14 cellular contexts compared by ENCODE assay signal in genomic region chr3:14204605-14205284, GRCh38. TPM values are rescaled to one million over a fixed set of nuclear protein-coding genes. Genes with fewer than 3 reads are reported as not detected.
DNase-seq lines count a peak whose midpoint lies in the region; ATAC-seq, FAIRE-seq and TF ChIP-seq lines count a peak whose summit lies in the region.
"Had no signal": no experiment of that assay in that cellular context is flagged by ENCODE, and none has a peak within 500 bp of the region (broad histone marks: within the 10 kb centered on the region; RNA-seq: fewer than 3 reads in every experiment).

No MANE protein-coding gene starts in this region.

- no peak for TF ChIP-seq POLR2A in endothelial cell of umbilical vein (IDR thresholded peaks at IDR 0.05; ENCODE audit: low read depth, low read length)
- TF ChIP-seq POLR2A in testis (IDR thresholded peaks at IDR 0.05): no peak

- 65 to 66% methylated on average over 10 of the region's 10 CpGs for WGBS in testis, 2 donors

- FAIRE-seq in endothelial cell of umbilical vein (lab: Jason Lieb, UNC): no peak

- H3K4me2 ChIP-seq in endothelial cell of umbilical vein (ENCODE audit: insufficient read depth, low read length): no peak overlapping the region

- H3K4me1 ChIP-seq in ACC112 (ENCODE audit: control insufficient read depth, insufficient read depth, low read length, unreplicated experiment) (peaks cover 54% of the 10 kb centered on the region), endothelial cell of umbilical vein (ENCODE audit: control insufficient read depth, extremely low read depth, insufficient read depth, low read length) (peaks cover 2% of the 10 kb centered on the region), mucosa of descending colon (ENCODE audit: low read depth) (peaks cover 14% of the 10 kb centered on the region), testis (peaks cover 28% of the 10 kb centered on the region)

- CTCF ChIA-PET in endothelial cell of umbilical vein (lab: Charles Lee): interaction anchor here (0.8 to 5.1 kb wide), 24 partner anchors 8 to 576 kb away, joined by 3 to 168 read pairs (median 16); partner anchors contain the start of gene CCDC174

- H3K36me3 ChIP-seq in ACC112 (ENCODE audit: insufficient read depth, low read length) (no peaks in the 10 kb centered on the region), endothelial cell of umbilical vein (ENCODE audit: control insufficient read depth in 2 of 2, extremely low read depth in 1 of 2, insufficient read depth in 2 of 2, low read length in 2 of 2) (no peaks in the 10 kb centered on the region), mucosa of descending colon (ENCODE audit: low read depth) (no peaks in the 10 kb centered on the region), testis (ENCODE audit: low read depth, missing control alignments) (no peaks in the 10 kb centered on the region)

- peak; percentile 93 for DNase-seq in NOMO-1 treated with DMSO at 0.1 percent for 48 hours (lab: John Stamatoyannopoulos, UW; ENCODE audit: unreplicated experiment)
- DNase-seq in endothelial cell of umbilical vein (ENCODE audit: low read depth, low spot score): peak; percentile 14
- DNase-seq in mucosa of descending colon: peak in 1 of 3 donors; percentile 42
- no peak for DNase-seq in stimulated activated naive CD4-positive, alpha-beta T cell (lab: John Stamatoyannopoulos, UW)
- DNase-seq in stimulated activated naive CD8-positive, alpha-beta T cell treated with anti-CD3 and anti-CD28 coated beads, Interleukin-15, Interleukin-2, amounts not matched to agents 100 U/mL and 50 U/mL, for 24 hours: no peak
- no peak for DNase-seq in testis
- DNase-seq in COLO829 (ENCODE audit: low spot score): no peak
- DNase-seq: activated CD4-positive, CD25-positive, alpha-beta regulatory T cell; activated naive CD4-positive, alpha-beta T cell treated with Interleukin-2 at 50 U/mL for 16 hours; endodermal cell; islet precursor cell; retina; stimulated activated CD8-positive, alpha-beta memory T cell treated with anti-CD3 and anti-CD28 coated beads, Interleukin-4, amount 100 ng/mL, for 48 hours had no signal

- H3K27ac ChIP-seq in ACC112 (ENCODE audit: low read depth, low read length) (peak overlapping the region; percentile 33), endothelial cell of umbilical vein (ENCODE audit: insufficient read depth, low read depth, low read length) (no peak overlapping the region), testis (no peak overlapping the region)

- H3K79me2 ChIP-seq in ACC112 (ENCODE audit: control insufficient read depth, insufficient read depth, low read length, unreplicated experiment) (no peaks in the 10 kb centered on the region), endothelial cell of umbilical vein (ENCODE audit: control insufficient read depth, insufficient read depth, low read length) (no peaks in the 10 kb centered on the region)

- H4K20me1 ChIP-seq in endothelial cell of umbilical vein (replicated peaks; ENCODE audit: control insufficient read depth, extremely low read depth, insufficient read depth, low read length): no peaks in the 10 kb centered on the region

- dilution Hi-C loops in endothelial cell of umbilical vein (cut with MboI; ENCODE audit: extremely low pct_ligation_motif_present, low sequenced_read_pairs): no loop called here

- no peaks in the 10 kb centered on the region for H3K9me3 ChIP-seq in endothelial cell of umbilical vein (replicated peaks; ENCODE audit: control insufficient read depth, insufficient read depth, low read length)
- H3K9me3 ChIP-seq in mucosa of descending colon: no peaks in the 10 kb centered on the region
- no peaks in the 10 kb centered on the region for H3K9me3 ChIP-seq in testis

- H2AFZ ChIP-seq in ACC112 (ENCODE audit: low read length, unreplicated experiment) (peak overlapping the region; percentile 21), endothelial cell of umbilical vein (ENCODE audit: low read depth, low read length) (no peak overlapping the region)

- intact Hi-C loops in endothelial cell of umbilical vein (cut with micrococcal nuclease) (loop anchor here (5.0 kb wide), 1 partner anchor 198 kb away; the partner anchor contains the start of gene SLC6A6), mucosa of descending colon (cut with DNase I, micrococcal nuclease) (loop anchor here in 1 of 2 donors (5.0 kb wide), 1 partner anchor 268 kb away; no protein-coding TSS in a partner anchor), testis (cut with DNase I; ENCODE audit: low total_unique reads) (loop anchor here (10.0 kb wide), 1 partner anchor 260 kb away; no protein-coding TSS in a partner anchor)

- POLR2A ChIA-PET in endothelial cell of umbilical vein (lab: Charles Lee): interaction anchor here (0.5 kb wide), 1 partner anchor 14 kb away, joined by 3 read pairs; no protein-coding TSS in a partner anchor

- TF ChIP-seq CTCF in endothelial cell of umbilical vein (IDR thresholded peaks at IDR 0.05; ENCODE audit: extremely low read depth in 1 of 2, insufficient read depth in 1 of 2, low read depth in 1 of 2, low read length in 2 of 2) (no peak), mucosa of descending colon (IDR thresholded peaks at IDR 0.05) (no peak), testis (IDR thresholded peaks at IDR 0.05) (no peak)

- peak; percentile 74 for ATAC-seq in mucosa of descending colon
- ATAC-seq in stimulated activated naive CD8-positive, alpha-beta T cell treated with anti-CD3 and anti-CD28 coated beads, Interleukin-15, Interleukin-2, amounts not matched to agents 100 U/mL and 50 U/mL, for 24 hours: no peak

- H3K4me3 ChIP-seq in ACC112 (ENCODE audit: low read depth, low read length) (no peak overlapping the region), endothelial cell of umbilical vein (replicated peaks in 1 of 3; ENCODE audit: insufficient read depth in 1 of 3, low read depth in 1 of 3, low read length in 3 of 3) (no peak overlapping the region), mucosa of descending colon (no peak overlapping the region), testis (no peak overlapping the region)

- no TSS peak for BruUV-seq in endothelial cell of umbilical vein (replicated peaks; lab: Mats Ljungman, UMichigan)

- H3K9me1 ChIP-seq in endothelial cell of umbilical vein (replicated peaks; ENCODE audit: control insufficient read depth, extremely low read depth, insufficient read depth, low read length): no peaks in the 10 kb centered on the region

- H3K9ac ChIP-seq in endothelial cell of umbilical vein (replicated peaks; ENCODE audit: extremely low read depth, insufficient read depth, low read length): no peak overlapping the region

- H3K27me3 ChIP-seq in ACC112 (ENCODE audit: insufficient read depth, low read length) (no peaks in the 10 kb centered on the region), endothelial cell of umbilical vein (ENCODE audit: control insufficient read depth in 2 of 2, insufficient read depth in 2 of 2, low read length in 2 of 2) (no peaks in the 10 kb centered on the region), testis (no peaks in the 10 kb centered on the region)

TF ChIP-seq in endothelial cell of umbilical vein, 7 proteins besides CTCF, POLR2A, EP300 and RAD21:
- TF ChIP-seq FOS (IDR thresholded peaks at IDR 0.05; ENCODE audit: borderline replicate concordance, insufficient read depth, low read length) (no peak), JUN (IDR thresholded peaks at IDR 0.05; ENCODE audit: borderline replicate concordance, insufficient read depth, insufficient read length, low read depth) (no peak), GATA2 (IDR thresholded peaks at IDR 0.05; ENCODE audit: insufficient read depth, insufficient read length, low read depth, low read length) (no peak), EZH2 (IDR thresholded peaks at IDR 0.05; ENCODE audit: borderline replicate concordance, low read depth, low read length, severe bottlenecking) (no peak), MYC (IDR thresholded peaks at IDR 0.05; ENCODE audit: low read depth, low read length) (no peak), POLR2AphosphoS5 (IDR thresholded peaks at IDR 0.05; ENCODE audit: insufficient read depth, low read depth, low read length) (no peak)
- TF ChIP-seq, protein P1, sequence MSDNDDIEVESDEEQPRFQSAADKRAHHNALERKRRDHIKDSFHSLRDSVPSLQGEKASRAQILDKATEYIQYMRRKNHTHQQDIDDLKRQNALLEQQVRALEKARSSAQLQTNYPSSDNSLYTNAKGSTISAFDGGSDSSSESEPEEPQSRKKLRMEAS (IDR thresholded peaks at IDR 0.05; ENCODE audit: insufficient read depth, insufficient read length): no peak

RNA-seq across cellular contexts. Expression of gene LSM3, which starts 26.1 kb away (rescaled TPM):
- total RNA-seq in endothelial cell of umbilical vein (13.0 and 13.6 TPM in 2 replicates), mucosa of descending colon (10 to 100 TPM in 1 of 3 donors, 1 to 10 TPM in 2; 8.3 to 13.1 (median 9.8) TPM), testis (10 to 100 TPM; 13.6 to 14.9 TPM)
- polyA plus RNA-seq in endothelial cell of umbilical vein (2.5 and 4.4 TPM in 2 replicates), testis (ENCODE audit: insufficient read depth, low read depth, low replicate concordance) (21.2 TPM)
- polyA plus RNA-seq in endothelial cell of umbilical vein (2011; cell fraction: cytosol; rRNA removed): 6.2 and 7.5 TPM in 2 replicates
- 2.2 and 3.8 TPM in 2 replicates for polyA plus RNA-seq in endothelial cell of umbilical vein (2011; cell fraction: nucleus; rRNA removed)
- 11.5 and 19.6 TPM in 2 replicates for polyA plus RNA-seq in endothelial cell of umbilical vein (2012)
- 1.7 and 2.5 TPM in 2 replicates for polyA minus RNA-seq in endothelial cell of umbilical vein
- polyA minus RNA-seq in endothelial cell of umbilical vein (2011; cell fraction: cytosol; rRNA and poly(A)+ RNA removed): 4.0 TPM
- polyA minus RNA-seq in endothelial cell of umbilical vein (2011; cell fraction: nucleus; rRNA and poly(A)+ RNA removed): 3.4 and 3.8 TPM in 2 replicates

RNA-seq across cellular contexts. Expression of gene XPC, which starts 26.3 kb away (rescaled TPM):
- total RNA-seq in endothelial cell of umbilical vein (36.7 and 36.8 TPM in 2 replicates), mucosa of descending colon (10 to 100 TPM; 22.4 to 30.6 (median 26.9) TPM), testis (10 to 100 TPM; 48.7 to 54.1 TPM)
- polyA plus RNA-seq in endothelial cell of umbilical vein (9.0 and 11.9 TPM in 2 replicates), testis (ENCODE audit: insufficient read depth, low read depth, low replicate concordance) (25.1 TPM)
- polyA plus RNA-seq in endothelial cell of umbilical vein (2011; cell fraction: cytosol; rRNA removed): 16.4 and 16.7 TPM in 2 replicates
- 59.4 and 61.4 TPM in 2 replicates for polyA plus RNA-seq in endothelial cell of umbilical vein (2011; cell fraction: nucleus; rRNA removed)
- 31.1 and 39.1 TPM in 2 replicates for polyA plus RNA-seq in endothelial cell of umbilical vein (2012)
- polyA minus RNA-seq in endothelial cell of umbilical vein: 29.2 and 29.8 TPM in 2 replicates
- 15.4 TPM for polyA minus RNA-seq in endothelial cell of umbilical vein (2011; cell fraction: cytosol; rRNA and poly(A)+ RNA removed)
- polyA minus RNA-seq in endothelial cell of umbilical vein (2011; cell fraction: nucleus; rRNA and poly(A)+ RNA removed): 33.6 and 51.8 TPM in 2 replicates

Comparison
In these comparisons a context has a peak if more than half of its experiments do, and no peak if none do; other contexts are left out.
1. DNase-seq: peak in NOMO-1 treated with DMSO at 0.1 percent for 48 hours (single experiment) and endothelial cell of umbilical vein (single experiment); none in stimulated activated naive CD4-positive, alpha-beta T cell (0 of 6), stimulated activated naive CD8-positive, alpha-beta T cell treated with anti-CD3 and anti-CD28 coated beads, Interleukin-15, Interleukin-2, amounts not matched to agents 100 U/mL and 50 U/mL, for 24 hours (single experiment), testis (single experiment) and COLO829 (single experiment).